ENCODE assay signal across 27 cellular contexts in genomic region chr6:107648983-107649382, GRCh38.
"Had no signal": no experiment of that assay in that cellular context is flagged by ENCODE, and none has a peak within 500 bp of the region (broad histone marks: within the 10 kb centered on the region; RNA-seq: fewer than 3 reads in every experiment).

No MANE protein-coding gene starts in this region.

- H3K4me1 ChIP-seq: ascending aorta, breast epithelium had no signal

- DNase-seq: activated CD4-positive, alpha-beta memory T cell treated with anti-CD3 and anti-CD28 coated beads for 36 hours; activated CD4-positive, alpha-beta T cell treated with anti-CD3 and anti-CD28 coated beads for 36 hours; activated CD4-positive, alpha-beta T cell treated with anti-CD3 and anti-CD28 coated beads, Interleukin-2, amount 10 ng/mL, durations not matched to agents 24 days and 14 days; activated CD4-positive, CD25-positive, alpha-beta regulatory T cell; activated CD4-positive, CD25-positive, alpha-beta regulatory T cell treated with anti-CD3 and anti-CD28 coated beads, Interleukin-2, amount 50 U/mL, for 72 hours; activated CD8-positive, alpha-beta memory T cell treated with anti-CD3 and anti-CD28 coated beads, Interleukin-2, amount 10 ng/mL, durations not matched to agents 7 days and 5 days; activated CD8-positive, alpha-beta memory T cell treated with anti-CD3 and anti-CD28 coated beads, Interleukin-2, amount 50 U/mL, for 4 hours; activated CD8-positive, alpha-beta T cell treated with anti-CD3 and anti-CD28 coated beads, Interleukin-2, amount 10 ng/mL, durations not matched to agents 7 days and 5 days; activated gamma-delta T cell; activated naive CD4-positive, alpha-beta T cell; activated naive CD4-positive, alpha-beta T cell treated with anti-CD3 and anti-CD28 coated beads, Interleukin-2, amount 10 ng/mL, durations not matched to agents 7 days and 5 days; activated naive CD8-positive, alpha-beta T cell treated with anti-CD3 and anti-CD28 coated beads, Interleukin-2, amount 10 ng/mL, durations not matched to agents 7 days and 5 days; activated T-cell treated with anti-CD3 and anti-CD28 coated beads, Interleukin-2, amount 50 U/mL, for 24 hours; activated T-cell treated with anti-CD3 and anti-CD28 coated beads, Interleukin-2, amount 50 U/mL, for 72 hours; central memory CD4-positive, alpha-beta T cell; cerebellar nuclear complex; colonic mucosa; effector CD8-positive, alpha-beta T cell; esophagus squamous epithelium; foreskin melanocyte; head of caudate nucleus; T-helper 2 cell had no signal

- H3K9me3 ChIP-seq: ascending aorta, breast epithelium, colonic mucosa, esophagus squamous epithelium had no signal

- H3K27me3 ChIP-seq: ascending aorta, breast epithelium, cardiac muscle cell, colonic mucosa, esophagus squamous epithelium had no signal

- H3K36me3 ChIP-seq: ascending aorta, breast epithelium, cardiac muscle cell, colonic mucosa, esophagus squamous epithelium had no signal

- ATAC-seq: activated CD4-positive, alpha-beta T cell treated with anti-CD3 and anti-CD28 coated beads for 36 hours; activated CD8-positive, alpha-beta memory T cell treated with anti-CD3 and anti-CD28 coated beads, Interleukin-2, amount 10 ng/mL, durations not matched to agents 7 days and 5 days; activated CD8-positive, alpha-beta T cell treated with anti-CD3 and anti-CD28 coated beads, Interleukin-2, amount 10 ng/mL, durations not matched to agents 7 days and 5 days; activated naive CD4-positive, alpha-beta T cell treated with anti-CD3 and anti-CD28 coated beads, Interleukin-2, amount 50 U/mL, for 72 hours; activated T-cell treated with anti-CD3 and anti-CD28 coated beads, Interleukin-2, amount 50 U/mL, for 72 hours had no signal

- H3K27ac ChIP-seq: ascending aorta, breast epithelium, cardiac muscle cell, colonic mucosa, epithelial cell of prostate, esophagus squamous epithelium had no signal

- H3K4me3 ChIP-seq: ascending aorta, breast epithelium, cardiac muscle cell, colonic mucosa, esophagus squamous epithelium had no signal
